ENCODE assay signal across 21 cellular contexts in the genomic region with DNA sequence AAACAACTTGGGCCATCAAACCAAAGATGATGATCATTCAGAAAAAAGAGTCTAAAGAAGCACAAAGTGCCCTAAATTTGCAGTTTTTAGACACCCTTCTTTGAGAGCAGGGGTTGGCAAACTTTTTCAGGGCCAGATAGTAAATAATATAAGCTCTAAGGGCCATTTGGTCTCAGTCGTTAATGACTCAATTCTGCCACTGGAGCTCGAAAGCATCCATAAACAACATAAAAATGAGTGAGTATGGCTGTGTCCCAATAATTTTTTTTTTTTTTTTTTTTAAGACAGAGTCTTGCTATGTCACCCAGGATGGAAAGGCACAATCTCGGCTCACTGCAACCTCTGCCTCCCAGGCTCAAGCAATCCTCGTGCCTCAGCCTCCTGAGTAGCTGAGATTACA.
"Had no signal": no experiment of that assay in that cellular context is flagged by ENCODE, and none has a peak within 500 bp of the region (broad histone marks: within the 10 kb centered on the region; RNA-seq: fewer than 3 reads in every experiment).

No MANE protein-coding gene starts in this region.

- H3K27ac ChIP-seq: cardiac muscle cell, esophagus muscularis mucosa, WERI-Rb-1 had no signal

- H3K4me3 Mint-ChIP-seq: nephron had no signal

- H3K27ac Mint-ChIP-seq: nephron had no signal

- H3K4me1 ChIP-seq: uterus had no signal

- DNase-seq: activated CD4-positive, alpha-beta T cell treated with anti-CD3 and anti-CD28 coated beads for 1 hour; activated CD4-positive, alpha-beta T cell treated with anti-CD3 and anti-CD28 coated beads, Interleukin-2, amount 50 U/mL, for 4 hours; activated naive CD4-positive, alpha-beta T cell; activated naive CD8-positive, alpha-beta T cell treated with anti-CD3 and anti-CD28 coated beads for 36 hours; amniotic stem cell; dermis blood vessel endothelial cell; effector memory CD4-positive, alpha-beta T cell; foreskin melanocyte; glutamatergic neuron; midbrain; nucleus accumbens; posterior cingulate gyrus; sigmoid colon; stimulated activated naive CD4-positive, alpha-beta T cell treated with Interleukin-2 at 50 U/mL for 16 hours; transverse colon; uterus; WERI-Rb-1 had no signal

- H3K36me3 Mint-ChIP-seq: activated naive CD8-positive, alpha-beta T cell treated with anti-CD3 and anti-CD28 coated beads for 36 hours had no signal

- H3K9me3 Mint-ChIP-seq: activated naive CD8-positive, alpha-beta T cell treated with anti-CD3 and anti-CD28 coated beads for 36 hours; nephron had no signal

- H3K27me3 ChIP-seq: cardiac muscle cell, esophagus muscularis mucosa, sigmoid colon, transverse colon, uterus had no signal

- H3K27me3 Mint-ChIP-seq: activated naive CD8-positive, alpha-beta T cell treated with anti-CD3 and anti-CD28 coated beads for 36 hours had no signal

- H3K4me3 ChIP-seq: cardiac muscle cell, lung, uterus had no signal

- H3K9me3 ChIP-seq: esophagus muscularis mucosa, sigmoid colon, transverse colon, uterus had no signal

- H3K36me3 ChIP-seq: cardiac muscle cell, esophagus muscularis mucosa, sigmoid colon, transverse colon, uterus, WERI-Rb-1 had no signal
